Comparison of ENCODE assay signal across 27 cellular contexts in genomic region chr3:94259291-94259690, GRCh38.
"Had no signal": no experiment of that assay in that cellular context is flagged by ENCODE, and none has a peak within 500 bp of the region (broad histone marks: within the 10 kb centered on the region; RNA-seq: fewer than 3 reads in every experiment).

No MANE protein-coding gene starts in this region.

- H3K4me1 ChIP-seq: ascending aorta, esophagus muscularis mucosa, gastroesophageal sphincter, heart right ventricle had no signal

- DNase-seq: activated B cell treated with CpG ODN at 0.5 μM for 24 hours; activated CD4-positive, alpha-beta memory T cell treated with anti-CD3 and anti-CD28 coated beads for 36 hours; activated CD4-positive, alpha-beta T cell treated with anti-CD3 and anti-CD28 coated beads, Interleukin-2, amount 10 ng/mL, durations not matched to agents 24 days and 14 days; activated CD8-positive, alpha-beta memory T cell treated with anti-CD3 and anti-CD28 coated beads, Interleukin-2, amount 10 ng/mL, durations not matched to agents 7 days and 5 days; activated CD8-positive, alpha-beta memory T cell treated with anti-CD3 and anti-CD28 coated beads, Interleukin-2, amount 50 U/mL, for 4 hours; activated CD8-positive, alpha-beta T cell treated with anti-CD3 and anti-CD28 coated beads, Interleukin-2, amount 10 ng/mL, durations not matched to agents 7 days and 5 days; activated effector memory CD4-positive, alpha-beta T cell treated with anti-CD3 and anti-CD28 coated beads, Interleukin-2, amount 50 U/mL, for 16 hours; activated naive CD4-positive, alpha-beta T cell treated with anti-CD3 and anti-CD28 coated beads for 36 hours; activated naive CD8-positive, alpha-beta T cell treated with anti-CD3 and anti-CD28 coated beads, Interleukin-2, amount 10 ng/mL, durations not matched to agents 7 days and 5 days; activated T-cell treated with anti-CD3 and anti-CD28 coated beads, Interleukin-2, amount 50 U/mL, for 1 hour; activated T-cell treated with anti-CD3 and anti-CD28 coated beads, Interleukin-2, amount 50 U/mL, for 48 hours; brain microvascular endothelial cell; dorsolateral prefrontal cortex; effector memory CD4-positive, alpha-beta T cell; erythroblast; foreskin melanocyte; heart right ventricle; T-helper 1 cell; T-helper 17 cell; T1000; WERI-Rb-1 had no signal

- H3K36me3 ChIP-seq: ascending aorta, brain microvascular endothelial cell, esophagus muscularis mucosa, gastroesophageal sphincter, heart right ventricle, WERI-Rb-1 had no signal

- H3K9me3 ChIP-seq: ascending aorta, esophagus muscularis mucosa, gastroesophageal sphincter, heart right ventricle had no signal

- H3K27ac ChIP-seq: ascending aorta, brain microvascular endothelial cell, coronary artery, dorsolateral prefrontal cortex, esophagus muscularis mucosa, gastroesophageal sphincter, heart right ventricle, WERI-Rb-1 had no signal

- H3K27me3 ChIP-seq: ascending aorta, brain microvascular endothelial cell, esophagus muscularis mucosa, gastroesophageal sphincter, heart right ventricle had no signal

- ATAC-seq: activated CD4-positive, CD25-positive, alpha-beta regulatory T cell treated with anti-CD3 and anti-CD28 coated beads, Interleukin-2, amount 50 U/mL, for 24 hours; activated CD8-positive, alpha-beta memory T cell treated with anti-CD3 and anti-CD28 coated beads, Interleukin-2, amount 10 ng/mL, durations not matched to agents 7 days and 5 days; activated CD8-positive, alpha-beta T cell treated with anti-CD3 and anti-CD28 coated beads, Interleukin-2, amount 10 ng/mL, durations not matched to agents 7 days and 5 days; activated naive CD4-positive, alpha-beta T cell treated with anti-CD3 and anti-CD28 coated beads, Interleukin-2, amount 50 U/mL, for 72 hours; gastroesophageal sphincter; heart right ventricle; T-helper 17 cell had no signal

- H3K4me3 ChIP-seq: ascending aorta, coronary artery, dorsolateral prefrontal cortex, esophagus muscularis mucosa, gastroesophageal sphincter, heart right ventricle had no signal
